ENCODE assay signal across 8 cellular contexts in the genomic region with DNA sequence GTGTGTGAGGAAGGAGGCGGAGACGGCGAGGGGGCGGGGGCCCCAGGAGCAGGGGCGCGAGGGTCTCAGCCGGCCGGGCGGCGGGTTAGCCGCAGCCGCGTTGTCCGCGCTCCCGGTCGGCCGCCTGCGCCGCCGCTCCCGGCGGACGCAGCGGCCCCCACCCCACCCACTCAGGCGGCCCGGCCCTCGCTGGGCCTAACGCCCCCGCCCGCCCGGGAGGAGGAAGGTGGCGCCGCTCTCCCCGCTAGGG. TPM values are rescaled to one million over a fixed set of nuclear protein-coding genes. Genes with fewer than 3 reads are reported as not detected.
DNase-seq lines count a peak whose midpoint lies in the region; ATAC-seq and TF ChIP-seq lines count a peak whose summit lies in the region.

A gene (minus strand): TSS at position 191 of the 250 bp plus-strand sequence. CDS start 441 bp downstream, outside the sequence.

- H4K91ac ChIP-seq in trophoblast cell (ENCODE audit: low read depth, low read length): peak within 1 kb of the TSS; percentile 94

- peaks cover 42% of the 10 kb centered on the region for H3K4me1 Mint-ChIP-seq in T-helper 2 cell treated with Interferon-gamma antibody and Interleukin-4, amounts not matched to agents 5 μg/mL and 100 μg/mL, for 36 hours (ENCODE audit: low read depth)

- peak within 1 kb of the TSS; percentile 92 for H4K8ac ChIP-seq in trophoblast cell (ENCODE audit: low read depth, low read length)

- peak within 1 kb of the TSS; percentile 81 for H2BK12ac ChIP-seq in trophoblast cell (ENCODE audit: low read length)

- H3K27me3 Mint-ChIP-seq in T-helper 2 cell treated with Interferon-gamma antibody and Interleukin-4, amounts not matched to agents 5 μg/mL and 100 μg/mL, for 36 hours (ENCODE audit: low read depth): no peaks in the 10 kb centered on the region

- peak within 1 kb of the TSS; percentile 49 to 99 (median 96) for H3K27ac ChIP-seq in gastroesophageal sphincter
- peak within 1 kb of the TSS; percentile 20 for H3K27ac ChIP-seq in trophoblast cell (ENCODE audit: low read depth, low read length)

- peak within 1 kb of the TSS; percentile 82 to 98 for H3K4me3 ChIP-seq in gastroesophageal sphincter
- peak within 1 kb of the TSS; percentile 90 for H3K4me3 ChIP-seq in trophoblast cell (ENCODE audit: low read depth, low read length)

- H3K4ac ChIP-seq in trophoblast cell (ENCODE audit: low read depth, low read length): peak within 1 kb of the TSS; percentile 65

- peak within 1 kb of the TSS; percentile 97 for H2AFZ ChIP-seq in trophoblast cell (ENCODE audit: insufficient read depth, low read length, poor library complexity)

- no peaks in the 10 kb centered on the region for H3K9me3 Mint-ChIP-seq in T-helper 2 cell treated with Interferon-gamma antibody and Interleukin-4, amounts not matched to agents 5 μg/mL and 100 μg/mL, for 36 hours

- H3K79me2 ChIP-seq in trophoblast cell (ENCODE audit: control insufficient read depth, insufficient read depth, low read length, poor library complexity): peaks cover 5% of the 10 kb centered on the region

- TF ChIP-seq CTCF in gastroesophageal sphincter (IDR thresholded peaks at IDR 0.05): no peak

- H3K79me1 ChIP-seq in trophoblast cell (ENCODE audit: low read length): peaks cover 10% of the 10 kb centered on the region

- no peak for TF ChIP-seq EP300 in gastroesophageal sphincter (IDR thresholded peaks at IDR 0.05)

- H3K27ac Mint-ChIP-seq in T-helper 2 cell treated with Interferon-gamma antibody and Interleukin-4, amounts not matched to agents 5 μg/mL and 100 μg/mL, for 36 hours: peak within 1 kb of the TSS; percentile 94

- peak within 1 kb of the TSS; percentile 85 for H3K4me2 ChIP-seq in trophoblast cell (ENCODE audit: low read length)

- H3K36me3 Mint-ChIP-seq in T-helper 2 cell treated with Interferon-gamma antibody and Interleukin-4, amounts not matched to agents 5 μg/mL and 100 μg/mL, for 36 hours (ENCODE audit: low read depth): peaks cover 28% of the 10 kb centered on the region

- peak within 1 kb of the TSS; percentile 88 for H3K4me3 Mint-ChIP-seq in T-helper 2 cell treated with Interferon-gamma antibody and Interleukin-4, amounts not matched to agents 5 μg/mL and 100 μg/mL, for 36 hours

- H3K23ac ChIP-seq in trophoblast cell (ENCODE audit: low read length): no peak within 1 kb of the TSS

- TF ChIP-seq POLR2A in gastroesophageal sphincter (IDR thresholded peaks at IDR 0.05): peak; percentile 28 to 58

- H3K18ac ChIP-seq in trophoblast cell (ENCODE audit: low read length): peak within 1 kb of the TSS; percentile 97

- peak within 1 kb of the TSS; percentile 70 for H2BK120ac ChIP-seq in trophoblast cell (ENCODE audit: insufficient read depth, low read length, poor library complexity)

- H2BK5ac ChIP-seq in trophoblast cell (ENCODE audit: low read depth, low read length, poor library complexity): peak within 1 kb of the TSS; percentile 70

- H4K12ac ChIP-seq in trophoblast cell (ENCODE audit: low read depth, low read length): peak within 1 kb of the TSS; percentile 72

- H3K9me3 ChIP-seq in gastroesophageal sphincter (no peaks in the 10 kb centered on the region), trophoblast cell (ENCODE audit: insufficient read depth, low read depth, low read length) (no peaks in the 10 kb centered on the region)

- H2AK5ac ChIP-seq in trophoblast cell (ENCODE audit: low read length): no peak within 1 kb of the TSS

- H3K9ac ChIP-seq in trophoblast cell (ENCODE audit: low read length): peak within 1 kb of the TSS; percentile 39

- no peaks in the 10 kb centered on the region for H3K27me3 ChIP-seq in gastroesophageal sphincter
- H3K27me3 ChIP-seq in trophoblast cell (ENCODE audit: insufficient read depth, low read length): peaks cover 6% of the 10 kb centered on the region

- H3K4me1 ChIP-seq in gastroesophageal sphincter (peaks cover 0 to 53% (median 7%) of the 10 kb centered on the region in 3 donors), trophoblast cell (ENCODE audit: control insufficient read depth in 1 of 2, insufficient read depth in 2 of 2, low read length in 2 of 2) (peaks cover 3 to 10% of the 10 kb centered on the region in 2 experiments)

- no peak for DNase-seq in T-helper 2 cell treated with Interferon-gamma antibody and Interleukin-4, amounts not matched to agents 5 μg/mL and 100 μg/mL, for 36 hours (ENCODE audit: low spot score)
- DNase-seq in trophoblast cell (no peak), epidermal melanocyte (ENCODE audit: insufficient read length, low spot score) (no peak), AG08395 (ENCODE audit: low spot score) (no peak), AG20443 (ENCODE audit: low spot score) (no peak)

- WGBS in gastroesophageal sphincter (ENCODE audit: low coverage in 1 of 2), 2 donors: no CpG with 5 or more reads among the region's 35 CpGs
- no CpG with 5 or more reads among the region's 35 CpGs for WGBS in trophoblast cell (ENCODE audit: extremely low coverage, insufficient coverage, insufficient read length)

- H3K14ac ChIP-seq in trophoblast cell (ENCODE audit: low read length): peak within 1 kb of the TSS; percentile 91

- ATAC-seq in GM21423 (IDR thresholded peaks at IDR 0.05; ENCODE audit: unreplicated experiment) (peak; percentile 25), gastroesophageal sphincter (no peak), HG02970 (IDR thresholded peaks at IDR 0.05; ENCODE audit: low FRiP score, unreplicated experiment) (no peak)

- H3K36me3 ChIP-seq in gastroesophageal sphincter (no peaks in the 10 kb centered on the region), trophoblast cell (ENCODE audit: control insufficient read depth in 1 of 2, insufficient read depth in 2 of 2, low read length in 2 of 2) (no peaks in the 10 kb centered on the region)

RNA-seq across cellular contexts. Expression of the gene that starts here (rescaled TPM):
- 10 to 100 TPM; 17.0 to 40.0 (median 27.0) TPM for total RNA-seq in gastroesophageal sphincter
- polyA plus RNA-seq in trophoblast cell (2013): 6.4 and 8.1 TPM in 2 replicates
